In genomic region chr6:132194529-132194928, GRCh38 we compare ENCODE assay signal across 30 cellular contexts.
"Had no signal": no experiment of that assay in that cellular context is flagged by ENCODE, and none has a peak within 500 bp of the region (broad histone marks: within the 10 kb centered on the region; RNA-seq: fewer than 3 reads in every experiment).

No MANE protein-coding gene starts in this region.

- H3K4me3 Mint-ChIP-seq: activated CD8-positive, alpha-beta T cell treated with anti-CD3 and anti-CD28 coated beads for 36 hours; activated naive CD4-positive, alpha-beta T cell treated with anti-CD3 and anti-CD28 coated beads, Interleukin-2, amount 50 U/mL, for 24 hours; activated naive CD8-positive, alpha-beta T cell treated with anti-CD3 and anti-CD28 coated beads, Interleukin-2, amount 10 ng/mL, durations not matched to agents 7 days and 5 days; activated T-cell treated with anti-CD3 and anti-CD28 coated beads, Interleukin-2, amount 50 U/mL, for 72 hours; activated T-helper 17 cell treated with anti-CD3 and anti-CD28 coated beads, Interleukin-2, amount 50 U/mL, for 72 hours; central memory CD8-positive, alpha-beta T cell had no signal

- H3K4me1 Mint-ChIP-seq: activated naive CD4-positive, alpha-beta T cell treated with anti-CD3 and anti-CD28 coated beads, Interleukin-2, amount 50 U/mL, for 24 hours; activated naive CD8-positive, alpha-beta T cell treated with anti-CD3 and anti-CD28 coated beads, Interleukin-2, amount 10 ng/mL, durations not matched to agents 7 days and 5 days; activated T-helper 17 cell treated with anti-CD3 and anti-CD28 coated beads, Interleukin-2, amount 50 U/mL, for 72 hours; central memory CD8-positive, alpha-beta T cell had no signal

- H3K27me3 ChIP-seq: ascending aorta, cardiac muscle cell, colonic mucosa, SJCRH30 had no signal

- H3K9me3 Mint-ChIP-seq: activated CD8-positive, alpha-beta T cell treated with anti-CD3 and anti-CD28 coated beads for 36 hours; activated naive CD4-positive, alpha-beta T cell treated with anti-CD3 and anti-CD28 coated beads, Interleukin-2, amount 50 U/mL, for 24 hours; activated naive CD8-positive, alpha-beta T cell treated with anti-CD3 and anti-CD28 coated beads, Interleukin-2, amount 10 ng/mL, durations not matched to agents 7 days and 5 days; activated T-cell treated with anti-CD3 and anti-CD28 coated beads, Interleukin-2, amount 50 U/mL, for 72 hours; activated T-helper 17 cell treated with anti-CD3 and anti-CD28 coated beads, Interleukin-2, amount 50 U/mL, for 72 hours; central memory CD8-positive, alpha-beta T cell had no signal

- H3K36me3 Mint-ChIP-seq: activated naive CD4-positive, alpha-beta T cell treated with anti-CD3 and anti-CD28 coated beads, Interleukin-2, amount 50 U/mL, for 24 hours; activated naive CD8-positive, alpha-beta T cell treated with anti-CD3 and anti-CD28 coated beads, Interleukin-2, amount 10 ng/mL, durations not matched to agents 7 days and 5 days had no signal

- H3K4me3 ChIP-seq: ascending aorta, cardiac muscle cell, colonic mucosa, SJCRH30, SK-N-MC had no signal

- ATAC-seq: activated CD8-positive, alpha-beta T cell treated with anti-CD3 and anti-CD28 coated beads for 36 hours; activated T-cell treated with anti-CD3 and anti-CD28 coated beads, Interleukin-2, amount 50 U/mL, for 72 hours; activated T-helper 17 cell treated with anti-CD3 and anti-CD28 coated beads, Interleukin-2, amount 50 U/mL, for 72 hours had no signal

- H3K27me3 Mint-ChIP-seq: activated CD8-positive, alpha-beta T cell treated with anti-CD3 and anti-CD28 coated beads for 36 hours; activated naive CD4-positive, alpha-beta T cell treated with anti-CD3 and anti-CD28 coated beads, Interleukin-2, amount 50 U/mL, for 24 hours; activated T-helper 17 cell treated with anti-CD3 and anti-CD28 coated beads, Interleukin-2, amount 50 U/mL, for 72 hours; central memory CD8-positive, alpha-beta T cell had no signal

- H3K9me3 ChIP-seq: ascending aorta, colonic mucosa had no signal

- H3K4me1 ChIP-seq: colonic mucosa had no signal

- H3K27ac ChIP-seq: ascending aorta, cardiac muscle cell, colonic mucosa, SJCRH30, SK-N-MC, WERI-Rb-1 had no signal

- H3K36me3 ChIP-seq: ascending aorta, cardiac muscle cell, colonic mucosa, SJCRH30, WERI-Rb-1 had no signal

- H3K27ac Mint-ChIP-seq: activated CD8-positive, alpha-beta T cell treated with anti-CD3 and anti-CD28 coated beads for 36 hours; activated naive CD4-positive, alpha-beta T cell treated with anti-CD3 and anti-CD28 coated beads, Interleukin-2, amount 50 U/mL, for 24 hours; activated naive CD8-positive, alpha-beta T cell treated with anti-CD3 and anti-CD28 coated beads, Interleukin-2, amount 10 ng/mL, durations not matched to agents 7 days and 5 days; activated T-cell treated with anti-CD3 and anti-CD28 coated beads, Interleukin-2, amount 50 U/mL, for 72 hours; activated T-helper 17 cell treated with anti-CD3 and anti-CD28 coated beads, Interleukin-2, amount 50 U/mL, for 72 hours had no signal

- DNase-seq: activated CD4-positive, alpha-beta T cell treated with anti-CD3 and anti-CD28 coated beads for 1 hour; activated CD4-positive, alpha-beta T cell treated with anti-CD3 and anti-CD28 coated beads for 48 hours; activated CD4-positive, CD25-positive, alpha-beta regulatory T cell; activated CD8-positive, alpha-beta T cell treated with anti-CD3 and anti-CD28 coated beads for 36 hours; activated effector memory CD4-positive, alpha-beta T cell treated with anti-CD3 and anti-CD28 coated beads, Interleukin-2, amount 50 U/mL, for 16 hours; activated naive CD4-positive, alpha-beta T cell; activated naive CD8-positive, alpha-beta T cell treated with anti-CD3 and anti-CD28 coated beads, Interleukin-2, amount 10 ng/mL, durations not matched to agents 7 days and 5 days; activated T-cell treated with anti-CD3 and anti-CD28 coated beads, Interleukin-2, amount 50 U/mL, for 1 hour; activated T-cell treated with anti-CD3 and anti-CD28 coated beads, Interleukin-2, amount 50 U/mL, for 72 hours; amygdala; colonic mucosa; NCI-H1092 treated with DMSO at 0.1 percent for 48 hours; NCI-H1417; NCI-H146; NCI-H187; NCI-H2029 treated with DMSO at 0.1 percent for 48 hours; NCI-H2107; NCI-H2171; NCI-H510A; NCI-H526; NCI-H748 treated with DMSO at 0.1 percent for 48 hours; SJCRH30; T1000; WERI-Rb-1 had no signal
